Comparison of ENCODE assay signal across 24 cellular contexts in genomic region chr22:37336474-37337028, GRCh38. TPM values are rescaled to one million over a fixed set of nuclear protein-coding genes. Genes with fewer than 3 reads are reported as not detected.
DNase-seq lines count a peak whose midpoint lies in the region; ATAC-seq, FAIRE-seq and TF ChIP-seq lines count a peak whose summit lies in the region.
"Had no signal": no experiment of that assay in that cellular context is flagged by ENCODE, and none has a peak within 500 bp of the region (broad histone marks: within the 10 kb centered on the region; RNA-seq: fewer than 3 reads in every experiment).

No MANE protein-coding gene starts in this region.

- TF ChIP-seq RAD21 in HCT116 (IDR thresholded peaks at IDR 0.05; ENCODE audit: low read depth): no peak
- TF ChIP-seq RAD21 in H1 (IDR thresholded peaks at IDR 0.05 in 1 of 2, conservative IDR thresholded peaks at IDR 0.05 in 1 of 2; ENCODE audit: low read depth in 2 of 2, low read length in 2 of 2): no peak

- H3K27ac ChIP-seq in HCT116 (ENCODE audit: low read depth, low read length): peak overlapping the region; percentile 69
- no peak overlapping the region for H3K27ac ChIP-seq in Peyer's patch
- H3K27ac ChIP-seq in H1 (ENCODE audit: low read depth, low read length): no peak overlapping the region
- peak overlapping the region in 1 of 2 donors; percentile 1 for H3K27ac ChIP-seq in small intestine (ENCODE audit: low read depth in 1 of 2, low read length in 1 of 2)
- no peak overlapping the region for H3K27ac ChIP-seq in upper lobe of right lung
- H3K27ac ChIP-seq: BLaER1 treated with 17β-estradiol and CSF1 and Interleukin-3, amounts not matched to agents 10 nM and 100 nM; SK-N-MC had no signal

- no peak for TF ChIP-seq EP300 in H1 (IDR thresholded peaks at IDR 0.05; ENCODE audit: borderline replicate concordance in 1 of 2, low read depth in 2 of 2, low read length in 2 of 2)

- CTCF ChIA-PET in HCT116 (lab: Charles Lee): interaction anchor here (1.2 kb wide), 1 partner anchor 121 kb away, joined by 3 read pairs; no protein-coding TSS in a partner anchor
- CTCF ChIA-PET in H1 (lab: Charles Lee; ENCODE audit: partially characterized antibody): interaction anchor here (0.5 to 1.6 kb wide), 11 partner anchors 11 to 319 kb away, joined by 3 to 10 read pairs (median 3); no protein-coding TSS in a partner anchor

- H3K79me1 ChIP-seq in H1 (ENCODE audit: low read depth, low read length): no peaks in the 10 kb centered on the region; the same call in 1 of the 2 replicates

- H3K4me3 ChIP-seq in HCT116 (replicated peaks in 1 of 2; ENCODE audit: low read depth in 1 of 2, low read length in 2 of 2) (peak overlapping the region in 1 of 2 experiments; percentile 18; a peak in 2 of 4 replicates), Peyer's patch (no peak overlapping the region), H1 (ENCODE audit: extremely low read depth in 1 of 4, insufficient read depth in 2 of 4, low read depth in 3 of 4, low read length in 4 of 4) (no peak overlapping the region), small intestine (ENCODE audit: low read depth in 1 of 2, low read length in 2 of 2) (no peak overlapping the region), upper lobe of right lung (no peak overlapping the region)
- H3K4me3 ChIP-seq: BLaER1 treated with 17β-estradiol and CSF1 and Interleukin-3, amounts not matched to agents 10 nM and 100 nM; SK-N-MC had no signal

- H3K4me2 ChIP-seq in HCT116 (ENCODE audit: low read length): peak overlapping the region; percentile 73
- peak overlapping the region in 1 of 2 experiments; percentile 59; a peak in 1 of 4 replicates for H3K4me2 ChIP-seq in H1 (ENCODE audit: insufficient read depth in 1 of 2, low read depth in 2 of 2, low read length in 2 of 2)

- TF ChIP-seq POLR2A in HCT116 (IDR thresholded peaks at IDR 0.05; ENCODE audit: borderline replicate concordance, extremely low read depth, insufficient read depth, insufficient read length) (no peak), Peyer's patch (IDR thresholded peaks at IDR 0.05) (no peak), H1 (IDR thresholded peaks at IDR 0.05; ENCODE audit: control extremely low read depth in 1 of 2, low read depth in 2 of 2, low read length in 2 of 2) (no peak)

- no peak for DNase-seq in HCT116 (ENCODE audit: low read depth, low spot score)
- DNase-seq in Peyer's patch: peak in 2 of 3 donors; percentile 66 to 79
- no peak for DNase-seq in H1 (ENCODE audit: low read depth in 1 of 2, low spot score in 2 of 2)
- DNase-seq in small intestine: peak; percentile 95
- DNase-seq in stimulated activated CD4-positive, alpha-beta T cell treated with anti-CD3 and anti-CD28 coated beads, Interleukin-15, amount 100 ng/mL, for 24 hours: no peak
- no peak for DNase-seq in NK-92 (lab: John Stamatoyannopoulos, UW; ENCODE audit: unreplicated experiment)
- no peak for DNase-seq in upper lobe of right lung
- DNase-seq: DND-41; GDM1; Kasumi-1; MM.1S; NCI-H1105; NCI-H1694; NCI-H2107; NCI-H526 treated with DMSO at 0.1 percent for 48 hours; NK-92 treated with Interleukin-12 subunit alpha and Interleukin-12 subunit beta, amount 100 ng/mL, for 24 hours; OCI-M1 had no signal

- H3K9ac ChIP-seq in HCT116 (ENCODE audit: low read length) (peak overlapping the region; percentile 35), H1 (replicated peaks in 1 of 4; ENCODE audit: extremely low read depth in 1 of 4, low read depth in 3 of 4, low read length in 3 of 4) (no peak overlapping the region)
- H3K9ac ChIP-seq: BLaER1 treated with 17β-estradiol and CSF1 and Interleukin-3, amounts not matched to agents 10 nM and 100 nM had no signal

- H2BK15ac ChIP-seq in H1 (ENCODE audit: low read length): peak overlapping the region; percentile 29; the same call in 1 of the 2 replicates

- H3K36me3 ChIP-seq in HCT116 (ENCODE audit: control insufficient read depth in 1 of 2, insufficient read depth in 2 of 2, low read length in 2 of 2): no peaks in the 10 kb centered on the region
- no peaks in the 10 kb centered on the region for H3K36me3 ChIP-seq in Peyer's patch
- no peaks in the 10 kb centered on the region for H3K36me3 ChIP-seq in H1 (ENCODE audit: control insufficient read depth in 2 of 4, insufficient read depth in 4 of 4, low read length in 3 of 4)
- H3K36me3 ChIP-seq in small intestine (ENCODE audit: control insufficient read depth in 2 of 2, insufficient read depth in 2 of 2, low read length in 2 of 2): no peaks in the 10 kb centered on the region
- no peaks in the 10 kb centered on the region for H3K36me3 ChIP-seq in upper lobe of right lung
- H3K36me3 ChIP-seq: BLaER1 treated with 17β-estradiol and CSF1 and Interleukin-3, amounts not matched to agents 10 nM and 100 nM had no signal

- ATAC-seq in HCT116 (peak; percentile 61), upper lobe of right lung (no peak)
- ATAC-seq: Right ventricle myocardium inferior had no signal

- H3K79me2 ChIP-seq in HCT116 (ENCODE audit: insufficient read depth, low read length) (no peaks in the 10 kb centered on the region), H1 (ENCODE audit: control insufficient read depth in 1 of 2, insufficient read depth in 2 of 2, low read length in 2 of 2) (no peaks in the 10 kb centered on the region)

- H3K4ac ChIP-seq in H1 (replicated peaks; ENCODE audit: insufficient read length, low read depth, low read length): no peak overlapping the region

- no peaks in the 10 kb centered on the region for H4K20me1 ChIP-seq in HCT116 (ENCODE audit: insufficient read depth)
- H4K20me1 ChIP-seq in H1 (replicated peaks in 1 of 2; ENCODE audit: control insufficient read depth in 1 of 2, insufficient read depth in 2 of 2, low read length in 2 of 2): no peaks in the 10 kb centered on the region

- H3K9me2 ChIP-seq in HCT116 (ENCODE audit: insufficient read depth): no peaks in the 10 kb centered on the region

- no peak overlapping the region for H3K14ac ChIP-seq in H1 (ENCODE audit: insufficient read length)

- no peak overlapping the region for H3K23ac ChIP-seq in H1 (ENCODE audit: insufficient read length)

- FAIRE-seq in H1 (lab: Jason Lieb, UNC): no peak
- no peak for FAIRE-seq in small intestine (lab: Jason Lieb, UNC)
- FAIRE-seq: A204.1, GM12891, GM18507 had no signal

- no peak overlapping the region for H2BK120ac ChIP-seq in H1 (replicated peaks; ENCODE audit: low read depth, low read length)

- WGBS in H1 (ENCODE audit: extremely low coverage in 1 of 2, insufficient coverage in 1 of 2, insufficient read length in 1 of 2, insufficient replicate concordance in 2 of 2, low coverage in 1 of 2, low lambda C conversion rate in 2 of 2, missing lambda C conversion rate in 1 of 2), 2 experiments: 83% methylated on average over 9 of the region's 11 CpGs; no CpG with 5 or more reads in 1 of the 2 experiments
- 34 to 70% (median 54%) methylated on average over 11 of the region's 11 CpGs for WGBS in small intestine, 3 donors

- peak overlapping the region; percentile 60 for H3K18ac ChIP-seq in H1 (ENCODE audit: extremely low read depth, low read length)

- RAD21 ChIA-PET in HCT116 (lab: Charles Lee; ENCODE audit: low non-redundant PET in 1 of 2, low total read pairs in 2 of 2, uncharacterized antibody in 2 of 2, unreplicated experiment in 2 of 2): no interaction called here

- no TSS peak for BruUV-seq in HCT116 (replicated peaks; lab: Mats Ljungman, UMichigan)

- H2BK5ac ChIP-seq in H1 (ENCODE audit: low read depth, low read length): no peak overlapping the region

- no peaks in the 10 kb centered on the region for H3K9me3 ChIP-seq in HCT116 (ENCODE audit: control insufficient read depth in 1 of 2, insufficient read depth in 1 of 2, low read depth in 1 of 2, low read length in 2 of 2)
- no peaks in the 10 kb centered on the region for H3K9me3 ChIP-seq in Peyer's patch
- no peaks in the 10 kb centered on the region for H3K9me3 ChIP-seq in H1 (ENCODE audit: insufficient read depth in 2 of 2, low read depth in 1 of 2, low read length in 1 of 2)
- H3K9me3 ChIP-seq in small intestine (ENCODE audit: control insufficient read depth, low read depth): no peaks in the 10 kb centered on the region
- H3K9me3 ChIP-seq in upper lobe of right lung: no peaks in the 10 kb centered on the region
- H3K9me3 ChIP-seq: BLaER1 treated with 17β-estradiol and CSF1 and Interleukin-3, amounts not matched to agents 10 nM and 100 nM had no signal

- H4K8ac ChIP-seq in H1 (ENCODE audit: extremely low read depth, insufficient read depth, low read length): no peak overlapping the region

- no peak overlapping the region for H3K56ac ChIP-seq in H1 (replicated peaks; ENCODE audit: insufficient read length, low read depth, low read length)

- TF ChIP-seq CTCF in HCT116 (IDR thresholded peaks at IDR 0.05 in 2 of 3, conservative IDR thresholded peaks at IDR 0.05 in 1 of 3; ENCODE audit: borderline replicate concordance in 1 of 3, insufficient read depth in 1 of 3, low read depth in 2 of 3, low read length in 2 of 3) (no peak), Peyer's patch (IDR thresholded peaks at IDR 0.05) (no peak), H1 (IDR thresholded peaks at IDR 0.05; ENCODE audit: control extremely low read depth in 1 of 3, insufficient read depth in 1 of 3, low read depth in 1 of 3, low read length in 3 of 3) (no peak), upper lobe of right lung (IDR thresholded peaks at IDR 0.05) (no peak)

- H2BK12ac ChIP-seq in H1 (ENCODE audit: low read depth, low read length): 0 out of 2 replicates have a peak overlapping the region, but pooled peaks have one; percentile 60

- no peak overlapping the region for H2AK5ac ChIP-seq in H1 (ENCODE audit: low read depth, low read length)

- peaks cover 9% of the 10 kb centered on the region; the same call in 1 of the 2 replicates for H3K23me2 ChIP-seq in H1 (ENCODE audit: low read depth, low read length)

- intact Hi-C loops in HCT116 (cut with micrococcal nuclease) (no loop called here), upper lobe of right lung (cut with DNase I) (no loop called here)

- no peak overlapping the region for H4K5ac ChIP-seq in H1 (ENCODE audit: insufficient read length, low read depth, low read length)

- no peak overlapping the region for H4K91ac ChIP-seq in H1 (replicated peaks; ENCODE audit: insufficient read length, low read length)

- POLR2A ChIA-PET in HCT116 (lab: Charles Lee): interaction anchor here (1.7 kb wide), 1 partner anchor 10 kb away, joined by 3 read pairs; no protein-coding TSS in a partner anchor
- POLR2A ChIA-PET in H1 (lab: Charles Lee; ENCODE audit: partially characterized antibody): interaction anchor here (0.6 kb wide), 1 partner anchor 95 kb away, joined by 3 read pairs; no protein-coding TSS in a partner anchor

- H2AFZ ChIP-seq in HCT116 (ENCODE audit: low read depth, low read length, poor library complexity, severe bottlenecking): no peak overlapping the region
- H2AFZ ChIP-seq in H1 (ENCODE audit: low read length): no peak overlapping the region

- peak overlapping the region; percentile 48; the same call in 1 of the 2 replicates for H2BK20ac ChIP-seq in H1 (ENCODE audit: low read length)

- H3K4me1 ChIP-seq in HCT116 (ENCODE audit: control insufficient read depth in 1 of 2, insufficient read depth in 2 of 2, low read length in 2 of 2) (peaks cover 59 to 89% of the 10 kb centered on the region in 2 experiments), Peyer's patch (peaks cover 0 to 18% (median 2%) of the 10 kb centered on the region in 4 donors), H1 (replicated peaks in 1 of 4; ENCODE audit: control insufficient read depth in 3 of 4, insufficient read depth in 4 of 4, low read length in 3 of 4) (peaks cover 0 to 23% (median 14%) of the 10 kb centered on the region in 4 experiments; a peak in 5 of 7 replicates), small intestine (ENCODE audit: control insufficient read depth in 2 of 2, insufficient read depth in 1 of 2, low read depth in 1 of 2, low read length in 1 of 2) (peaks cover 3 to 9% of the 10 kb centered on the region in 2 donors), upper lobe of right lung (peaks cover 3% of the 10 kb centered on the region)

- H3K27me3 ChIP-seq in HCT116 (ENCODE audit: insufficient read depth, low read length) (no peaks in the 10 kb centered on the region), Peyer's patch (peaks cover 0 to 19% of the 10 kb centered on the region in 2 donors), H1 (replicated peaks in 1 of 4; ENCODE audit: control insufficient read depth in 3 of 4, extremely low read depth in 1 of 4, insufficient read depth in 3 of 4, low read length in 3 of 4) (peaks cover 0 to 24% (median 13%) of the 10 kb centered on the region in 4 experiments; a peak in 5 of 7 replicates), small intestine (ENCODE audit: control insufficient read depth in 2 of 2, insufficient read depth in 2 of 2, low read length in 2 of 2) (peaks cover 0 to 15% of the 10 kb centered on the region in 2 donors), upper lobe of right lung (peaks cover 54% of the 10 kb centered on the region)

RNA-seq across cellular contexts. Expression of gene CYTH4, which starts 54.2 kb away (rescaled TPM):
- total RNA-seq in HCT116 (2021; ENCODE audit: unreplicated experiment) (3.8 TPM), Peyer's patch (10 to 100 TPM; 13.5 to 75.9 (median 22.5) TPM), upper lobe of right lung (37.9 TPM)
- 4.9 and 6.4 TPM in 2 replicates for polyA plus RNA-seq in HCT116 (2012)
- not detected in 2 replicates for total RNA-seq in H1 (2021; fragmentation: NEBNext Ultra II Directional; extraction: Animal tissue kit (Norgen Biotek cat#: 25700))
- polyA plus RNA-seq in H1 (2011; rRNA removed) (0.08 and 0.09 TPM in 2 replicates), small intestine (1 to 10 TPM; 1.1 to 5.4 (median 3.3) TPM)
- polyA plus RNA-seq in H1 (2011; cell fraction: cytosol; rRNA removed): 0.43 TPM
- 0.16 TPM for polyA plus RNA-seq in H1 (2011; cell fraction: nucleus; rRNA removed)
- polyA plus RNA-seq in H1 (2012, experiment 1 of 2): 0.07 to 0.11 TPM in 2 of 4 replicates, not detected in the others
- polyA plus RNA-seq in H1 (2012, experiment 2 of 2): not detected
- 0.02 TPM for polyA plus RNA-seq in H1 (2013, experiment 1 of 2)
- polyA plus RNA-seq in H1 (2013, experiment 2 of 2): 0.04 TPM
- 0.10 TPM in 1 of 2 replicates, not detected in the other for polyA minus RNA-seq in H1 (2011; rRNA and poly(A)+ RNA removed)
- not detected for polyA minus RNA-seq in H1 (2011; cell fraction: cytosol; rRNA and poly(A)+ RNA removed)
- polyA minus RNA-seq in H1 (2011; cell fraction: nucleus; rRNA and poly(A)+ RNA removed): not detected
- total RNA-seq: HT-29 had no signal

Comparison
In these comparisons a context has a peak if more than half of its experiments do, and no peak if none do; other contexts are left out.
1. DNase-seq: peak in Peyer's patch (2 of 3) and small intestine (single experiment); none in HCT116 (single experiment), H1 (0 of 2), stimulated activated CD4-positive, alpha-beta T cell treated with anti-CD3 and anti-CD28 coated beads, Interleukin-15, amount 100 ng/mL, for 24 hours (single experiment), NK-92 (single experiment) and upper lobe of right lung (single experiment).